In the genomic region with DNA sequence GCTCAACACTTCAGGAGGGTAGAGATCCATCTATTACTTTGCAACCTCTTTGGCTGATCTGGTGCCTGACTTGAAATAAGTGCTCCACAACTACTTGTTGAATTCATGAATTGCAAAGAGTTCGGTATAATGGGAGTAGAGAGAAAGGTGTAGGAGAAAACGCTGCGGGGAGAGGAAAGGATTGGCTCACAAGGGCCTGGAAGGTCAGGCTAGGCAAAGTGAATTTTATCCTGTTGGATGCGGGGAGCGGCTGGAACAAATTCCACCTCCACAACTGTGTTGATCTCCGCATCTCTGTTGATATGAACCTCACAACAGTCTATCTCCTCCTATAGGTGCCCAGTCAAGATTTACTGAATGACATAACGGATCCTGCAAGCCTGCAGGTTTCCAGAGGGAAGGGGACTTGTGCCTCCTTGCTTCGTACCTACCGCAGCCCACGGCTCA, we compare ENCODE assay signal across 8 cellular contexts. TPM values are rescaled to one million over a fixed set of nuclear protein-coding genes. Genes with fewer than 3 reads are reported as not detected.
A peak's percentile ranks its signal among the peaks of the same experiment; 100 is the strongest.
DNase-seq lines count a peak whose midpoint lies in the region; ATAC-seq and TF ChIP-seq lines count a peak whose summit lies in the region.

No MANE protein-coding gene starts in this region.

- no peaks in the 10 kb centered on the region for H3K27me3 ChIP-seq in iPS-15b (ENCODE audit: control insufficient read depth, insufficient read depth, low read length)
- no peaks in the 10 kb centered on the region for H3K27me3 ChIP-seq in smooth muscle cell (ENCODE audit: low read depth)

- peaks cover 55% of the 10 kb centered on the region for H3K36me3 Mint-ChIP-seq in activated CD8-positive, alpha-beta T cell treated with anti-CD3 and anti-CD28 coated beads, Interleukin-2, amount 10 ng/mL, durations not matched to agents 7 days and 5 days (ENCODE audit: low read depth)

- CTCF ChIA-PET in activated CD8-positive, alpha-beta T cell treated with anti-CD3 and anti-CD28 coated beads, Interleukin-2, amount 10 ng/mL, durations not matched to agents 7 days and 5 days (lab: Charles Lee) = interaction anchor here (1.0 kb wide), 1 partner anchor 32 kb away, joined by 3 read pairs; no protein-coding TSS in a partner anchor

- H3K9ac ChIP-seq in iPS-15b (ENCODE audit: low read depth, low read length) (peak overlapping the region; percentile 70), smooth muscle cell (ENCODE audit: low read depth) (peak overlapping the region; percentile 88)

- H2AFZ ChIP-seq in smooth muscle cell (ENCODE audit: low read depth) = peak overlapping the region; percentile 91

- H3K4me3 Mint-ChIP-seq in activated CD8-positive, alpha-beta T cell treated with anti-CD3 and anti-CD28 coated beads, Interleukin-2, amount 10 ng/mL, durations not matched to agents 7 days and 5 days = peak overlapping the region; percentile 97

- ATAC-seq in GM21619 (IDR thresholded peaks at IDR 0.05; ENCODE audit: unreplicated experiment) (peak; percentile 5), HG03095 (IDR thresholded peaks at IDR 0.05; ENCODE audit: unreplicated experiment) (no peak)
- no peak for ATAC-seq in activated CD8-positive, alpha-beta T cell treated with anti-CD3 and anti-CD28 coated beads, Interleukin-2, amount 10 ng/mL, durations not matched to agents 7 days and 5 days

- H3K9me3 ChIP-seq in iPS-15b (ENCODE audit: control insufficient read depth, insufficient read depth, low read length) (no peaks in the 10 kb centered on the region), smooth muscle cell (replicated peaks; ENCODE audit: low read depth) (no peaks in the 10 kb centered on the region)

- H3K4me2 ChIP-seq in smooth muscle cell = peak overlapping the region; percentile 97

- H3K4me1 Mint-ChIP-seq in activated CD8-positive, alpha-beta T cell treated with anti-CD3 and anti-CD28 coated beads, Interleukin-2, amount 10 ng/mL, durations not matched to agents 7 days and 5 days (ENCODE audit: low read depth) = peaks cover 57% of the 10 kb centered on the region

- H3K27ac ChIP-seq in smooth muscle cell (ENCODE audit: low read depth) = peak overlapping the region; percentile 56

- H3F3A ChIP-seq in smooth muscle cell (ENCODE audit: low read depth) = no peaks in the 10 kb centered on the region

- peak; percentile 21 for DNase-seq in A172 (ENCODE audit: low spot score)
- DNase-seq in activated CD8-positive, alpha-beta T cell treated with anti-CD3 and anti-CD28 coated beads, Interleukin-2, amount 10 ng/mL, durations not matched to agents 7 days and 5 days = no peak
- no peak for DNase-seq in smooth muscle cell (lab: John Stamatoyannopoulos, UW; ENCODE audit: unreplicated experiment)
- no peak for DNase-seq in NCI-H1694 (lab: John Stamatoyannopoulos, UW)
- DNase-seq in NCI-H2029 treated with DMSO at 0.1 percent for 48 hours (lab: John Stamatoyannopoulos, UW) = no peak

- 6% methylated on average over 10 of the region's 10 CpGs for WGBS in smooth muscle cell (ENCODE audit: low lambda C conversion rate)

- peaks cover 51% of the 10 kb centered on the region for H3K79me2 ChIP-seq in smooth muscle cell (ENCODE audit: low read depth)

- H3K36me3 ChIP-seq in iPS-15b (ENCODE audit: control insufficient read depth, insufficient read depth, low read length) (peaks cover 3% of the 10 kb centered on the region), smooth muscle cell (ENCODE audit: low read depth) (no peaks in the 10 kb centered on the region)

- POLR2A ChIA-PET in activated CD8-positive, alpha-beta T cell treated with anti-CD3 and anti-CD28 coated beads, Interleukin-2, amount 10 ng/mL, durations not matched to agents 7 days and 5 days (lab: Charles Lee) = interaction anchor here (1.1 to 2.7 kb wide), 2 partner anchors 16 to 29 kb away, joined by 3 to 17 read pairs; no protein-coding TSS in a partner anchor

- H4K20me1 ChIP-seq in smooth muscle cell (ENCODE audit: low read depth) = no peaks in the 10 kb centered on the region

- H3K27ac Mint-ChIP-seq in activated CD8-positive, alpha-beta T cell treated with anti-CD3 and anti-CD28 coated beads, Interleukin-2, amount 10 ng/mL, durations not matched to agents 7 days and 5 days = peak overlapping the region; percentile 82

- H3K4me1 ChIP-seq in iPS-15b (ENCODE audit: control insufficient read depth, insufficient read depth, low read length) (peaks cover 8% of the 10 kb centered on the region), smooth muscle cell (ENCODE audit: low read depth) (no peaks in the 10 kb centered on the region)

- peak overlapping the region; percentile 98 for H3K4me3 ChIP-seq in iPS-15b (ENCODE audit: low read depth, low read length)
- H3K4me3 ChIP-seq in smooth muscle cell = peak overlapping the region; percentile 95

- no peak for TF ChIP-seq CTCF in smooth muscle cell (IDR thresholded peaks at IDR 0.05; ENCODE audit: borderline replicate concordance, insufficient read depth, poor library complexity, severe bottlenecking)

- no peaks in the 10 kb centered on the region for H3K9me3 Mint-ChIP-seq in activated CD8-positive, alpha-beta T cell treated with anti-CD3 and anti-CD28 coated beads, Interleukin-2, amount 10 ng/mL, durations not matched to agents 7 days and 5 days (ENCODE audit: insufficient read depth)

- no peaks in the 10 kb centered on the region for H3K27me3 Mint-ChIP-seq in activated CD8-positive, alpha-beta T cell treated with anti-CD3 and anti-CD28 coated beads, Interleukin-2, amount 10 ng/mL, durations not matched to agents 7 days and 5 days (ENCODE audit: low read depth)

RNA-seq across cellular contexts. Expression of gene SLX4, which starts 0.7 kb away (rescaled TPM):
- 7.0 and 7.4 TPM in 2 replicates for total RNA-seq in A172 (2014; rRNA removed; shearing (Covaris generic))
- 10 to 100 TPM; 16.3 to 16.5 TPM for total RNA-seq in activated CD8-positive, alpha-beta T cell treated with anti-CD3 and anti-CD28 coated beads, Interleukin-2, amount 10 ng/mL, durations not matched to agents 7 days and 5 days
- total RNA-seq in smooth muscle cell = 2.6 and 3.6 TPM in 2 replicates
- 3.1 and 3.5 TPM in 2 replicates for polyA plus RNA-seq in smooth muscle cell

RNA-seq across cellular contexts. Expression of gene NLRC3, which starts 33.5 kb away (rescaled TPM):
- 0.03 TPM in 1 of 2 replicates, not detected in the other for total RNA-seq in A172 (2014; rRNA removed; shearing (Covaris generic))
- 10 to 100 TPM; 92.6 to 94.6 TPM for total RNA-seq in activated CD8-positive, alpha-beta T cell treated with anti-CD3 and anti-CD28 coated beads, Interleukin-2, amount 10 ng/mL, durations not matched to agents 7 days and 5 days
- not detected in 2 replicates for total RNA-seq in smooth muscle cell
- 0.02 and 0.48 TPM in 2 replicates for polyA plus RNA-seq in smooth muscle cell

RNA-seq across cellular contexts. Expression of gene DNASE1, which starts 43.8 kb away (rescaled TPM):
- total RNA-seq in A172 (2014; rRNA removed; shearing (Covaris generic)) = 7.8 and 10.5 TPM in 2 replicates
- 10 to 100 TPM; 45.7 to 48.3 TPM for total RNA-seq in activated CD8-positive, alpha-beta T cell treated with anti-CD3 and anti-CD28 coated beads, Interleukin-2, amount 10 ng/mL, durations not matched to agents 7 days and 5 days
- total RNA-seq in smooth muscle cell = 21.9 and 37.8 TPM in 2 replicates
- polyA plus RNA-seq in smooth muscle cell = 8.1 and 11.9 TPM in 2 replicates

Comparison
In these comparisons a context has a peak if more than half of its experiments do, and no peak if none do; other contexts are left out.
1. RNA of gene NLRC3, which starts 33.5 kb away (total RNA-seq): 92.6 to 94.6 TPM in activated CD8-positive, alpha-beta T cell treated with anti-CD3 and anti-CD28 coated beads, Interleukin-2, amount 10 ng/mL, durations not matched to agents 7 days and 5 days; 0.03 TPM in A172 and not detected in smooth muscle cell; every median in the first group is over 10 times any median in the second.